In the genomic region with DNA sequence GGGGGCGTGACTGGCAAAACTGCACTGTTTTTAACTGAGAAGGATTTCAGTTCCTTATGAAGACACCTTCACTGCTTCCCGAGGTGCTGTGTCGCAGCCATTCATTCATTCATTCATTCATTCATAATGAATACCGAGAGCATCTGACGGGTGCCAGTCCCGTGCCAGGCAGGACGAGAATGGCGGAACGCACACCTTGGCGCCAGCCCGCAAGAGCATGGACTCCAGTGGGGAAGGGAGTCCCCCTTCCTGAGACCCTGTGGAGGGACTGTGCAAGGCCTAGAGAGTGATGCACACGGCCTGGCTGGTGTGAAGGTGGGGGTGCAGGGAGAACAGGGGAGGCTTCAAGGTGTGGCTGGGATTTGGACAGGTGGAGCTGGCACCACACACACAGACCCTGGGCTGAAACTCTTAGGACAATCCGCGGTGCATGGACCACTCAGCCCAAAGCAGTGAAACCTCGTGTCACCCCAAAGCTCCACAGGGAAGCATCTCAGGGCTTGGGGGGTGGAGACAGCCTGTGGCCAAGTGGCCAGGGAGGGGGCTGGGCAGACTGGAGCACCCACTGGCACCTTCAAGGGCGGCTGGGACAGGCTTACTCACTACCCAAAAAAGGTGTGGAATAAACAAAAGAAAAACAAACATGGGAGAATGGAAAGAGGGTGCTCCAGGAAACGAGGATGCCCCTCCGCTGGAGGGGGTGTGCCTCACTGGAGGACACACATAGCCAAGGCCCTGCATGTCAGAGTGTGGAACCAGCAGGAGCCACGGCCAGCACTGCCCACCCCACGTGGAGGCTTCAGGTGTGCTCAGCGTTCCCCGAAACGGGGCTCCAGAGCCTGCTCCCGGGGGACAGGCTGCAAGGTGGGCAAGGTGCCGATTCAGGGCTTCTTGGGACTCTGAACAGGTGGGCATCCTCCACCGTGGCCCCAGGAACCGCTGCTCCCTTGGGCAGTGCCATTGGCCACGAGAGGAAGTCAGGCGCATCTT, we compare ENCODE assay signal across 20 cellular contexts. TPM values are rescaled to one million over a fixed set of nuclear protein-coding genes. Genes with fewer than 3 reads are reported as not detected.
DNase-seq lines count a peak whose midpoint lies in the region; ATAC-seq and TF ChIP-seq lines count a peak whose summit lies in the region.
"Had no signal": no experiment of that assay in that cellular context is flagged by ENCODE, and none has a peak within 500 bp of the region (broad histone marks: within the 10 kb centered on the region; RNA-seq: fewer than 3 reads in every experiment).

No MANE protein-coding gene starts in this region.

- no peak overlapping the region for H2AK9ac ChIP-seq in IMR-90 (replicated peaks; ENCODE audit: low read depth, low read length, poor library complexity)

- no peak overlapping the region for H2BK120ac ChIP-seq in IMR-90 (ENCODE audit: low read depth, low read length)

- no peak overlapping the region for H3K4me2 ChIP-seq in IMR-90 (ENCODE audit: low read depth, low read length)
- H3K4me2 ChIP-seq: BLaER1 had no signal

- no peaks in the 10 kb centered on the region for H3K36me3 ChIP-seq in IMR-90 (ENCODE audit: control insufficient read depth, insufficient read depth, low read length)
- H3K36me3 ChIP-seq: BLaER1, HAP-1 had no signal

- no peak overlapping the region for H4K91ac ChIP-seq in IMR-90 (ENCODE audit: insufficient read depth, low read depth, low read length)

- no peak for TF ChIP-seq POLR2A in IMR-90 (IDR thresholded peaks at IDR 0.05; ENCODE audit: low read depth, low read length)

- no peak overlapping the region for H2BK15ac ChIP-seq in IMR-90 (ENCODE audit: low read depth, low read length)

- no peak overlapping the region for H3K18ac ChIP-seq in IMR-90 (ENCODE audit: low read depth, low read length)

- no peak overlapping the region for H2BK20ac ChIP-seq in IMR-90 (ENCODE audit: low read depth, low read length)

- no peak overlapping the region for H2AK5ac ChIP-seq in IMR-90 (ENCODE audit: low read depth, low read length)

- dilution Hi-C loops in IMR-90 (cut with HindIII; ENCODE audit: low sequenced_read_pairs, unreplicated experiment), result no loop called here

- no peaks in the 10 kb centered on the region for H3K79me1 ChIP-seq in IMR-90 (ENCODE audit: low read depth in 1 of 2, low read length in 2 of 2)

- no peak for TF ChIP-seq CTCF in IMR-90 (conservative IDR thresholded peaks at IDR 0.05; ENCODE audit: low read depth, low read length)

- no peak overlapping the region for H3K56ac ChIP-seq in IMR-90 (ENCODE audit: extremely low read depth, insufficient read depth, low read length)

- no peak overlapping the region for H3K9ac ChIP-seq in IMR-90 (ENCODE audit: low read depth, low read length)
- H3K9ac ChIP-seq: BLaER1 had no signal

- no peaks in the 10 kb centered on the region; the same call in 1 of the 2 replicates for H4K20me1 ChIP-seq in IMR-90 (ENCODE audit: insufficient read depth, low read length)
- H4K20me1 ChIP-seq: BLaER1 had no signal

- no peak overlapping the region for H4K8ac ChIP-seq in IMR-90 (ENCODE audit: low read depth in 2 of 2, low read length in 2 of 2)

- no peak overlapping the region for H3K4ac ChIP-seq in IMR-90 (ENCODE audit: low read depth, low read length)

- no TSS peak for BruUV-seq in IMR-90 (replicated peaks; lab: Mats Ljungman, UMichigan)

- no peaks in the 10 kb centered on the region for H3K27me3 ChIP-seq in IMR-90 (ENCODE audit: control insufficient read depth, insufficient read depth, low read length)
- H3K27me3 ChIP-seq: BLaER1 had no signal

- no peaks in the 10 kb centered on the region for H3K4me1 ChIP-seq in IMR-90 (ENCODE audit: control insufficient read depth, insufficient read depth, low read length)
- H3K4me1 ChIP-seq: HAP-1 had no signal

- no peak overlapping the region for H3K23ac ChIP-seq in IMR-90 (ENCODE audit: low read depth, low read length)

- peak; percentile 16 for DNase-seq in activated effector memory CD4-positive, alpha-beta T cell treated with anti-CD3 and anti-CD28 coated beads, Interleukin-2, amount 50 U/mL, for 16 hours
- no peak for DNase-seq in activated effector memory CD4-positive, alpha-beta T cell treated with Interleukin-2 at 50 U/mL for 16 hours
- DNase-seq in IMR-90, result no peak
- peak; percentile 85 for DNase-seq in mesenteric fat pad (ENCODE audit: low spot score)
- DNase-seq in sciatic nerve (ENCODE audit: low spot score), result peak; percentile 53
- no peak for DNase-seq in MV-4-11 (lab: John Stamatoyannopoulos, UW)
- DNase-seq in NCI-H510A (lab: John Stamatoyannopoulos, UW), result no peak
- DNase-seq: 8988T; Calu3; CD4-positive, alpha-beta memory T cell; DMS53; DND-41; EL had no signal

- H3K9me1 ChIP-seq in IMR-90 (ENCODE audit: insufficient read depth, low read length), result no peaks in the 10 kb centered on the region

- CTCF ChIA-PET in IMR-90 (lab: Yijun Ruan, JAX), result no interaction called here

- H3K9me3 ChIP-seq in IMR-90 (ENCODE audit: control insufficient read depth, insufficient read depth, low read length), result peaks cover 2% of the 10 kb centered on the region; the same call in 1 of the 2 replicates
- H3K9me3 ChIP-seq: BLaER1, HAP-1 had no signal

- H4K5ac ChIP-seq in IMR-90 (ENCODE audit: low read depth, low read length), result no peak overlapping the region

- peak overlapping the region; percentile 58 for H2AFZ ChIP-seq in IMR-90 (replicated peaks; ENCODE audit: low read length, poor library complexity)

- no peak for ATAC-seq in IMR-90 (ENCODE audit: low read depth)
- ATAC-seq in sciatic nerve, result no peak
- no peak for ATAC-seq in HG02840 (IDR thresholded peaks at IDR 0.05; ENCODE audit: low FRiP score, unreplicated experiment)
- ATAC-seq: GM12878 had no signal

- H3K27ac ChIP-seq in IMR-90 (ENCODE audit: insufficient read depth, low read length), result no peak overlapping the region
- H3K27ac ChIP-seq: BLaER1, HL-60 had no signal

- POLR2A ChIA-PET in IMR-90 (lab: Charles Lee; ENCODE audit: unreplicated experiment), result no interaction called here

- no peak overlapping the region for H3K4me3 ChIP-seq in IMR-90 (ENCODE audit: insufficient read depth, low read depth, low read length)
- H3K4me3 ChIP-seq: BLaER1, GM12878, HAP-1 had no signal

- TF ChIP-seq RAD21 in IMR-90 (IDR thresholded peaks at IDR 0.05; ENCODE audit: low read length), result no peak

- 55% methylated on average over 15 of the region's 29 CpGs; no CpG with 5 or more reads in 1 of the 2 experiments for WGBS in IMR-90 (ENCODE audit: extremely low coverage in 2 of 2, insufficient read length in 1 of 2), 2 experiments

- in situ Hi-C loops in IMR-90 (cut with MboI; ENCODE audit: low sequenced_read_pairs), result no loop called here

- no peak overlapping the region for H2BK5ac ChIP-seq in IMR-90 (ENCODE audit: low read depth, low read length, poor library complexity, severe bottlenecking)

- intact Hi-C loops in IMR-90 (cut with micrococcal nuclease) (no loop called here), sciatic nerve (cut with DNase I) (no loop called here)

- no peak overlapping the region for H3K14ac ChIP-seq in IMR-90 (replicated peaks; ENCODE audit: low read depth, low read length)

TF ChIP-seq in IMR-90, 13 proteins besides CTCF, POLR2A, EP300 and RAD21:
- TF ChIP-seq NFE2L2 (IDR thresholded peaks at IDR 0.05; ENCODE audit: low read depth, low read length) (no peak), MAFK (IDR thresholded peaks at IDR 0.05; ENCODE audit: low read depth, low read length) (no peak), SMC3 (IDR thresholded peaks at IDR 0.05; ENCODE audit: low read depth, low read length) (no peak), ELK1 (IDR thresholded peaks at IDR 0.05; ENCODE audit: borderline replicate concordance, low read depth, low read length) (no peak), RFX5 (IDR thresholded peaks at IDR 0.05; ENCODE audit: low read depth, low read length) (no peak), FOS (IDR thresholded peaks at IDR 0.05; ENCODE audit: low read depth, low read length) (no peak), MXI1 (IDR thresholded peaks at IDR 0.05; ENCODE audit: borderline replicate concordance, low read depth, low read length) (no peak), RCOR1 (IDR thresholded peaks at IDR 0.05; ENCODE audit: insufficient replicate concordance, low read length) (no peak), MAZ (IDR thresholded peaks at IDR 0.05; ENCODE audit: borderline replicate concordance, low read depth, low read length) (no peak), CEBPB (IDR thresholded peaks at IDR 0.05; ENCODE audit: low read depth, low read length) (no peak), BHLHE40 (IDR thresholded peaks at IDR 0.05; ENCODE audit: low read depth, low read length) (no peak)

RNA-seq across cellular contexts. Expression of gene EBF3, which starts 37.7 kb away (rescaled TPM):
- total RNA-seq in IMR-90 (2012; rRNA removed), result 0.36 and 0.56 TPM in 2 replicates
- polyA plus RNA-seq in IMR-90 (2012; rRNA removed), result 0.60 and 0.70 TPM in 2 replicates
- polyA plus RNA-seq in IMR-90 (2012; cell fraction: cytosol; rRNA removed), result 0.36 and 0.68 TPM in 2 replicates
- 0.94 and 1.00 TPM in 2 replicates for polyA plus RNA-seq in IMR-90 (2012; cell fraction: nucleus; rRNA removed; ENCODE audit: low replicate concordance)
- total RNA-seq in mesenteric fat pad, result 28.6 TPM
- 38.9 TPM for total RNA-seq in sciatic nerve
- total RNA-seq: Calu3; CD4-positive, alpha-beta memory T cell; GM12878; HT1080 had no signal
- polyA plus RNA-seq: CD14-positive monocyte; CD4-positive, alpha-beta memory T cell; GM12878 had no signal

Comparison
In these comparisons a context has a peak if more than half of its experiments do, and no peak if none do; other contexts are left out.
1. DNase-seq: peak in activated effector memory CD4-positive, alpha-beta T cell treated with anti-CD3 and anti-CD28 coated beads, Interleukin-2, amount 50 U/mL, for 16 hours (single experiment), mesenteric fat pad (single experiment) and sciatic nerve (single experiment); none in activated effector memory CD4-positive, alpha-beta T cell treated with Interleukin-2 at 50 U/mL for 16 hours (single experiment), IMR-90 (single experiment), MV-4-11 (single experiment) and NCI-H510A (single experiment).
2. RNA of gene EBF3, which starts 37.7 kb away (total RNA-seq): 38.9 TPM in sciatic nerve (single experiment) and 28.6 TPM in mesenteric fat pad (single experiment); 0.36 to 0.56 TPM in IMR-90; every median in the first group is over 10 times any median in the second.